8 cellular contexts compared by ENCODE assay signal in genomic region chr2:74715880-74716279, GRCh38.
DNase-seq lines count a peak whose midpoint lies in the region; ATAC-seq and TF ChIP-seq lines count a peak whose summit lies in the region.

No MANE protein-coding gene starts in this region.

- no peaks in the 10 kb centered on the region for H3K9me2 ChIP-seq in MM.1S (replicated peaks; ENCODE audit: insufficient read depth, low read length)

- peaks cover 38% of the 10 kb centered on the region for H3K27me3 ChIP-seq in CD4-positive, CD25-positive, alpha-beta regulatory T cell (ENCODE audit: control insufficient read depth, insufficient read depth, low read length)
- H3K27me3 ChIP-seq in MM.1S (replicated peaks; ENCODE audit: insufficient read depth, low read length), result no peaks in the 10 kb centered on the region; the same call in 1 of the 2 replicates
- H3K27me3 ChIP-seq in dorsolateral prefrontal cortex, result peaks cover 0 to 17% (median 0%) of the 10 kb centered on the region in 45 donors

- intact Hi-C loops in dorsolateral prefrontal cortex (cut with DNase I), result loop anchor here (1.0 to 2.0 kb wide), 2 partner anchors 160 to 161 kb away; no protein-coding TSS in a partner anchor

- H3K4me3 Mint-ChIP-seq in CD4-positive, CD25-positive, alpha-beta regulatory T cell, result peak overlapping the region in 3 of 4 donors; percentile 64 to 82 (median 77)
- H3K4me3 Mint-ChIP-seq in nephron progenitor cell, result peak overlapping the region; percentile 88

- peak overlapping the region; percentile 19; the same call in 1 of the 2 replicates for H3K9ac ChIP-seq in MM.1S (ENCODE audit: low read length)

- H4K20me1 ChIP-seq in MM.1S (ENCODE audit: insufficient read depth, low read length), result no peaks in the 10 kb centered on the region

- TF ChIP-seq CTCF in MM.1S (IDR thresholded peaks at IDR 0.05; ENCODE audit: low read length), result no peak
- TF ChIP-seq CTCF in dorsolateral prefrontal cortex (IDR thresholded peaks at IDR 0.05 in 54 of 56, conservative IDR thresholded peaks at IDR 0.05 in 2 of 56; ENCODE audit: low read depth in 1 of 56, partially characterized antibody in 56 of 56), result no peak
- TF ChIP-seq CTCF in nephron progenitor cell (IDR thresholded peaks at IDR 0.05), result no peak

- no peaks in the 10 kb centered on the region for H3F3A ChIP-seq in MM.1S (ENCODE audit: insufficient read depth, low read length)

- ATAC-seq in CD4-positive, CD25-positive, alpha-beta regulatory T cell (ENCODE audit: low read depth in 2 of 2), result no peak
- no peak for ATAC-seq in HG02970 (IDR thresholded peaks at IDR 0.05; ENCODE audit: low FRiP score, unreplicated experiment)

- no peaks in the 10 kb centered on the region for H3K79me2 ChIP-seq in MM.1S (ENCODE audit: low read length)

- peaks cover 0 to 1% (median 0%) of the 10 kb centered on the region in 7 donors for H3K9me3 Mint-ChIP-seq in CD4-positive, CD25-positive, alpha-beta regulatory T cell
- H3K9me3 Mint-ChIP-seq in nephron progenitor cell, result peaks cover 3% of the 10 kb centered on the region

- no peaks in the 10 kb centered on the region for H3K36me3 ChIP-seq in CD4-positive, CD25-positive, alpha-beta regulatory T cell (ENCODE audit: control insufficient read depth, insufficient read depth, low read length)
- H3K36me3 ChIP-seq in MM.1S (replicated peaks; ENCODE audit: insufficient read depth, low read length), result no peaks in the 10 kb centered on the region

- H3K4me2 ChIP-seq in MM.1S (ENCODE audit: low read depth, low read length), result peak overlapping the region; percentile 81

- peaks cover 0 to 7% (median 4%) of the 10 kb centered on the region in 4 donors for H3K4me1 Mint-ChIP-seq in CD4-positive, CD25-positive, alpha-beta regulatory T cell
- no peaks in the 10 kb centered on the region for H3K4me1 Mint-ChIP-seq in nephron progenitor cell

- H3K27ac Mint-ChIP-seq in CD4-positive, CD25-positive, alpha-beta regulatory T cell, result no peak overlapping the region
- no peak overlapping the region for H3K27ac Mint-ChIP-seq in nephron progenitor cell

- no peaks in the 10 kb centered on the region for H3K9me3 ChIP-seq in CD4-positive, CD25-positive, alpha-beta regulatory T cell (ENCODE audit: control insufficient read depth in 2 of 2, low read length in 2 of 2)
- H3K9me3 ChIP-seq in MM.1S (replicated peaks; ENCODE audit: insufficient read depth, low read length), result no peaks in the 10 kb centered on the region

- H3K27me3 Mint-ChIP-seq in CD4-positive, CD25-positive, alpha-beta regulatory T cell, result peaks cover 11% of the 10 kb centered on the region
- peaks cover 18% of the 10 kb centered on the region for H3K27me3 Mint-ChIP-seq in nephron progenitor cell (ENCODE audit: low read depth, poor library complexity)

- no peak for DNase-seq in CD4-positive, CD25-positive, alpha-beta regulatory T cell
- DNase-seq in MM.1S (no peak), dorsolateral prefrontal cortex (no peak), nephron progenitor cell (no peak), T1000 (lab: John Stamatoyannopoulos, UW) (no peak), midbrain (lab: John Stamatoyannopoulos, UW) (no peak)
- DNase-seq in stimulated activated CD4-positive, alpha-beta T cell treated with anti-CD3 and anti-CD28 coated beads, Interleukin-4, amount 100 ng/mL, for 24 hours, result no peak

- peak overlapping the region; percentile 49 for H3K4me3 ChIP-seq in CD4-positive, CD25-positive, alpha-beta regulatory T cell (ENCODE audit: low read depth, low read length)
- H3K4me3 ChIP-seq in MM.1S (ENCODE audit: low read length) (peak overlapping the region; percentile 56), dorsolateral prefrontal cortex (peak overlapping the region in 53 of 59 donors; percentile 46 to 92 (median 67))

- H3K36me3 Mint-ChIP-seq in CD4-positive, CD25-positive, alpha-beta regulatory T cell, result peaks cover 3% of the 10 kb centered on the region
- no peaks in the 10 kb centered on the region for H3K36me3 Mint-ChIP-seq in nephron progenitor cell (ENCODE audit: low read depth)

- no peak overlapping the region for H3K27ac ChIP-seq in CD4-positive, CD25-positive, alpha-beta regulatory T cell (ENCODE audit: insufficient read depth, low read length, poor library complexity, severe bottlenecking)
- H3K27ac ChIP-seq in MM.1S (ENCODE audit: low read length) (no peak overlapping the region), dorsolateral prefrontal cortex (no peak overlapping the region)

- peaks cover 8% of the 10 kb centered on the region for H3K4me1 ChIP-seq in CD4-positive, CD25-positive, alpha-beta regulatory T cell (ENCODE audit: control insufficient read depth, insufficient read depth, low read length, poor library complexity, severe bottlenecking)
- H3K4me1 ChIP-seq in MM.1S (ENCODE audit: low read length), result no peaks in the 10 kb centered on the region

- peak overlapping the region; percentile 71 for H2AFZ ChIP-seq in MM.1S (ENCODE audit: low read length)
